Comparison of ENCODE assay signal across 14 cellular contexts in genomic region chr18:55607763-55608162, GRCh38. TPM values are rescaled to one million over a fixed set of nuclear protein-coding genes. Genes with fewer than 3 reads are reported as not detected.
DNase-seq lines count a peak whose midpoint lies in the region; ATAC-seq and TF ChIP-seq lines count a peak whose summit lies in the region.
"Had no signal": no experiment of that assay in that cellular context is flagged by ENCODE, and none has a peak within 500 bp of the region (broad histone marks: within the 10 kb centered on the region; RNA-seq: fewer than 3 reads in every experiment).

No MANE protein-coding gene starts in this region.

- TF ChIP-seq CTCF in gastrocnemius medialis (IDR thresholded peaks at IDR 0.05 in 4 of 5, conservative IDR thresholded peaks at IDR 0.05 in 1 of 5) (no peak), esophagus squamous epithelium (IDR thresholded peaks at IDR 0.05) (no peak)

- ATAC-seq in gastrocnemius medialis (no peak), HG03039 (IDR thresholded peaks at IDR 0.05; ENCODE audit: unreplicated experiment) (no peak)
- ATAC-seq: HCT116 had no signal

- 89 to 96% methylated on average over 2 of the region's 2 CpGs for WGBS in esophagus squamous epithelium, 2 donors

- in situ Hi-C loops in gastrocnemius medialis (cut with MboI; ENCODE audit: low sequenced_read_pairs in 4 of 4), result no loop called here

- no peak overlapping the region for H3K9ac ChIP-seq in endocrine pancreas (ENCODE audit: control insufficient read depth, insufficient read depth, low read length)
- H3K9ac ChIP-seq: GM23248 had no signal

- H3K4me1 ChIP-seq in endocrine pancreas (ENCODE audit: control insufficient read depth, insufficient read depth, low read length) (peaks cover 14% of the 10 kb centered on the region), gastrocnemius medialis (no peaks in the 10 kb centered on the region), esophagus squamous epithelium (no peaks in the 10 kb centered on the region)

- intact Hi-C loops in gastrocnemius medialis (cut with DNase I; ENCODE audit: low total_unique reads) (no loop called here), esophagus squamous epithelium (cut with DNase I) (no loop called here)

- H3K4me3 ChIP-seq in endocrine pancreas (ENCODE audit: control insufficient read depth, insufficient read depth, low read length) (peak overlapping the region; percentile 52), gastrocnemius medialis (no peak overlapping the region), esophagus squamous epithelium (no peak overlapping the region)
- H3K4me3 ChIP-seq: GM23248 had no signal

- H3K27me3 ChIP-seq in endocrine pancreas (ENCODE audit: control insufficient read depth, insufficient read depth, low read length), result no peaks in the 10 kb centered on the region
- H3K27me3 ChIP-seq in gastrocnemius medialis, result no peaks in the 10 kb centered on the region
- no peaks in the 10 kb centered on the region for H3K27me3 ChIP-seq in esophagus squamous epithelium

- H3K36me3 ChIP-seq in endocrine pancreas (ENCODE audit: control insufficient read depth, insufficient read depth, low read length) (no peaks in the 10 kb centered on the region), gastrocnemius medialis (no peaks in the 10 kb centered on the region), esophagus squamous epithelium (no peaks in the 10 kb centered on the region)

- H3K27ac ChIP-seq in gastrocnemius medialis (no peak overlapping the region), esophagus squamous epithelium (no peak overlapping the region)
- H3K27ac ChIP-seq: GM23248 had no signal

- DNase-seq in NCI-H1417 treated with DMSO at 0.1 percent for 48 hours (lab: John Stamatoyannopoulos, UW) (peak; percentile 64), NCI-H69 (lab: John Stamatoyannopoulos, UW) (peak; percentile 27), NCI-H1092 treated with DMSO at 0.1 percent for 48 hours (lab: John Stamatoyannopoulos, UW) (no peak), gastrocnemius medialis (no peak), esophagus squamous epithelium (lab: John Stamatoyannopoulos, UW) (no peak)
- DNase-seq: C1 segment of cervical spinal cord; Calu3; CD4-positive, alpha-beta T cell; DMS153; GF-D8; GM23248 had no signal

- no peaks in the 10 kb centered on the region for H3K9me3 ChIP-seq in endocrine pancreas (ENCODE audit: control insufficient read depth, low read length)
- H3K9me3 ChIP-seq in gastrocnemius medialis, result no peaks in the 10 kb centered on the region
- no peaks in the 10 kb centered on the region for H3K9me3 ChIP-seq in esophagus squamous epithelium

- TF ChIP-seq POLR2A in gastrocnemius medialis (IDR thresholded peaks at IDR 0.05), result no peak
- no peak for TF ChIP-seq POLR2A in esophagus squamous epithelium (IDR thresholded peaks at IDR 0.05)

RNA-seq across cellular contexts. Expression of gene TCF4, which starts 19.8 kb away (rescaled TPM):
- 10 to 100 TPM; 40.3 to 60.6 (median 53.6) TPM for total RNA-seq in gastrocnemius medialis
- 10 to 100 TPM; 19.0 to 79.7 (median 26.0) TPM for total RNA-seq in esophagus squamous epithelium

Comparison
In these comparisons a context has a peak if more than half of its experiments do, and no peak if none do; other contexts are left out.
1. DNase-seq: peak in NCI-H1417 treated with DMSO at 0.1 percent for 48 hours (single experiment) and NCI-H69 (single experiment); none in NCI-H1092 treated with DMSO at 0.1 percent for 48 hours (single experiment), gastrocnemius medialis (0 of 2) and esophagus squamous epithelium (single experiment).